In the genomic region with DNA sequence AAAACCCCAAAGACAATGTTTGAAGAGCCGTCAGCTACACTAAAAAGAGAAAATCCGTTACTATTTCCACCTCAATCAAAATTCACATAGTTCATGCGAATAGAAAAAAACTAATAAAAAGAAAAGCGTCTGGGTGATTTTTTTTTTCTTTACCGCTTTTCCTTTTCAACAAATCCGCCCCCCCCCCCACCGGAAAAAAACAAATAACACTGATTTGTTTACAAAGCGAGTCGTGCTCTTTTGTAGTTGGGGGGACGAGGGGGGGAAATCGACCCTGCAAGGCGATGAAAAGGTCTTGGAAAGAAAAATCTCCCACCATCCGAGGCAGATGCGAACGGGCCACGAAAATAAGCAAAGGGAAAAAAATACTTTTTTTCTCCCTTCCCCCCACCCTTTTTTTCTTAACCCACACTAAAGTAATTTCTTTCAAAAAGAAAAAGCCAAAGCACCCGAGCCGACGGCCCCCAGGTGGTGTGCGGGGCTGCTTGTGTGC, we compare ENCODE assay signal across 8 cellular contexts. TPM values are rescaled to one million over a fixed set of nuclear protein-coding genes. Genes with fewer than 3 reads are reported as not detected.
DNase-seq lines count a peak whose midpoint lies in the region; TF ChIP-seq lines count a peak whose summit lies in the region.

No MANE protein-coding gene starts in this region.

- H3K27me3 ChIP-seq in right atrium auricular region (no peaks in the 10 kb centered on the region), skeletal muscle tissue (ENCODE audit: control insufficient read depth in 3 of 3, insufficient read depth in 3 of 3, low read length in 3 of 3) (peaks cover 0 to 6% (median 5%) of the 10 kb centered on the region in 3 donors)

- H3K4me1 ChIP-seq in right atrium auricular region (peaks cover 0 to 27% of the 10 kb centered on the region in 2 donors), skeletal muscle tissue (ENCODE audit: control insufficient read depth in 3 of 3, insufficient read depth in 3 of 3, low read length in 3 of 3) (peaks cover 0 to 15% (median 11%) of the 10 kb centered on the region in 3 donors)

- H3K4me3 ChIP-seq in WI38 (ENCODE audit: low read depth, low read length) (peak overlapping the region; percentile 84), right atrium auricular region (peak overlapping the region; percentile 76 to 79), skeletal muscle tissue (ENCODE audit: low read length in 3 of 3) (peak overlapping the region; percentile 84 to 86 (median 86))

- POLR2A ChIA-PET in HEK293T (lab: Yijun Ruan, JAX): interaction anchor here (0.6 to 1.2 kb wide), 2 partner anchors 11 kb away, joined by 3 read pairs; no protein-coding TSS in a partner anchor

- TF ChIP-seq CTCF in WI38 (IDR thresholded peaks at IDR 0.05; ENCODE audit: low read depth, low read length) (no peak), right atrium auricular region (IDR thresholded peaks at IDR 0.05) (no peak)

- H3K9me3 ChIP-seq in right atrium auricular region (no peaks in the 10 kb centered on the region), skeletal muscle tissue (ENCODE audit: control insufficient read depth in 3 of 3, low read length in 3 of 3) (no peaks in the 10 kb centered on the region)

- no peak for DNase-seq in HEK293T (ENCODE audit: extremely low spot score)
- no peak for DNase-seq in right atrium auricular region (ENCODE audit: low spot score)
- DNase-seq in GDM1 (lab: John Stamatoyannopoulos, UW): no peak
- no peak for DNase-seq in SKM-1 treated with dmso at 0.1 percent for 144 hours (lab: John Stamatoyannopoulos, UW; ENCODE audit: unreplicated experiment)
- no peak for DNase-seq in NCI-H446 treated with DMSO at 0.1 percent for 48 hours (lab: John Stamatoyannopoulos, UW)
- no peak for DNase-seq in MV-4-11 (lab: John Stamatoyannopoulos, UW)

- CTCF ChIA-PET in HEK293T (lab: Yijun Ruan, JAX): interaction anchor here (0.7 kb wide), 1 partner anchor 68 kb away, joined by 3 read pairs; no protein-coding TSS in a partner anchor

- H3K27ac ChIP-seq in right atrium auricular region (peak overlapping the region; percentile 97 to 98), skeletal muscle tissue (ENCODE audit: low read depth, low read length) (peak overlapping the region; percentile 73)

- peak overlapping the region; percentile 64 to 81 (median 80) for H3K9ac ChIP-seq in skeletal muscle tissue (ENCODE audit: low read depth in 1 of 3, low read length in 3 of 3)

- no peaks in the 10 kb centered on the region for H3K36me3 ChIP-seq in right atrium auricular region
- no peaks in the 10 kb centered on the region for H3K36me3 ChIP-seq in skeletal muscle tissue (ENCODE audit: control insufficient read depth in 3 of 3, insufficient read depth in 3 of 3, low read length in 3 of 3)

TF ChIP-seq in HEK293T, 16 proteins besides CTCF, POLR2A, EP300 and RAD21:
- TF ChIP-seq L3MBTL2 (conservative IDR thresholded peaks at IDR 0.05) (no peak), ZNF384 (IDR thresholded peaks at IDR 0.05) (peak; percentile 89), ARNT (IDR thresholded peaks at IDR 0.05) (no peak)

RNA-seq across cellular contexts. Expression of a gene that starts 0.6 kb away (rescaled TPM):
- total RNA-seq in right atrium auricular region (10 to 100 TPM; 36.1 to 37.5 TPM), skeletal muscle tissue (40.2 TPM)
